ENCODE assay signal across 10 cellular contexts in the genomic region with DNA sequence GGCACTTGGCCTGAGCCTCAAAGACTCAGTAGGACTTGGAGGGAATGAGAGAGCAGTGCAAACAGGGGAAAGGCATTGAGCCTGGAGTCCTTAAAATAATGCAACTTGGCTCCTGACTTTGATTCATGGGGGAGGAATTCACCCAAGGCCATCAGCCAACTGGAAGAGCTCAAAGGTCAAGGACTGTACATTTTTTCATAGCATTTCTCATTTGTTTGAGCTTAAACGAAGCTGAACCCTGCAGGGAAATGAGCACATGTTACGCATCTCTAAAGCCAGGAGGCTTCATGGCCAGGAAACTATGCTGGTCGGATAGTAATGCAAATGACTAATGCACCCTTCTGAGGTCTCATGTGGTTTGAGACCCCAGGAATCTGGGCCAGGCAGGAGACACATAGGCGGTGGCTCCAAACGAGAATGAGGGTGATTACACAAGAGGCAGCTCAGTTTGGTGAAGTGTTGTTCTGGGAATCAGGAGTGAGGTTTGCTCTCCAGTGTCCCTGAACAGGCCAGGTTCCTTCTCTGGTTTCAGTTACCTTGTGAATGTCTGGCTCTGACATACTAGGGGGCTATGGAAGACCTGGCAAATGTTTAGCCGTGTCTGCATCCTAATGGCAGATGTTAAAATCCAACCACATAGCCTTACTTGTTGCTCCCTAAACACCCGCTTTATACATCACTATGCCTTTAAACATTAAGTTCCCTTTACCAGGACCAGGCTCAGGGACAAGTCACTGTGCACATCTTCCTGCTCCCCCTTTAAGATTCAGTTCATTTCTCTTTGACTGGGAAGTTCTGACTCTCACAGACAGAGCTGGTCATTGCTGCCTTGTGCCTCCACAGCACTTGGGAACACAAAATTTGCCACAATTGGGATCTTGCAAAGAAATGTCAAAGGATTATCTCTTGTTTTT.
DNase-seq lines count a peak whose midpoint lies in the region; ATAC-seq and TF ChIP-seq lines count a peak whose summit lies in the region.
"Had no signal": no experiment of that assay in that cellular context is flagged by ENCODE, and none has a peak within 500 bp of the region (broad histone marks: within the 10 kb centered on the region; RNA-seq: fewer than 3 reads in every experiment).

No MANE protein-coding gene starts in this region.

- H3K4me3 ChIP-seq in ACC112 (ENCODE audit: low read depth, low read length) (no peak overlapping the region), epithelial cell of proximal tubule (ENCODE audit: low read depth, low read length) (no peak overlapping the region), muscle layer of colon (ENCODE audit: low read depth in 1 of 2, low read length in 2 of 2) (no peak overlapping the region)
- H3K4me3 ChIP-seq: BLaER1 treated with 17β-estradiol and CSF1 and Interleukin-3, amounts not matched to agents 10 nM and 100 nM had no signal

- no peak overlapping the region for H2AFZ ChIP-seq in ACC112 (ENCODE audit: low read length, unreplicated experiment)

- DNase-seq in NCI-H2107 treated with DMSO at 0.1 percent for 48 hours (lab: John Stamatoyannopoulos, UW; ENCODE audit: unreplicated experiment) (peak; percentile 23), epithelial cell of proximal tubule (ENCODE audit: low read depth) (peak; percentile 67), HUDEP-2 (lab: John Stamatoyannopoulos, UW; ENCODE audit: unreplicated experiment in 76 of 76) (no peak), midbrain (lab: John Stamatoyannopoulos, UW) (no peak)
- DNase-seq: SHP77 had no signal

- H3K4me1 ChIP-seq in ACC112 (ENCODE audit: control insufficient read depth, insufficient read depth, low read length, unreplicated experiment) = peaks cover 79% of the 10 kb centered on the region
- peaks cover 32% of the 10 kb centered on the region for H3K4me1 ChIP-seq in muscle layer of colon (ENCODE audit: insufficient read depth, low read length)

- no peak for TF ChIP-seq CTCF in epithelial cell of proximal tubule (conservative IDR thresholded peaks at IDR 0.05; ENCODE audit: low read depth, low read length)

- no peaks in the 10 kb centered on the region for H3K27me3 ChIP-seq in ACC112 (ENCODE audit: insufficient read depth, low read length)
- no peaks in the 10 kb centered on the region for H3K27me3 ChIP-seq in muscle layer of colon (ENCODE audit: control insufficient read depth in 1 of 2, insufficient read depth in 2 of 2, low read length in 2 of 2)
- H3K27me3 ChIP-seq: BLaER1 treated with 17β-estradiol and CSF1 and Interleukin-3, amounts not matched to agents 10 nM and 100 nM had no signal

- no peaks in the 10 kb centered on the region for H3K79me2 ChIP-seq in ACC112 (ENCODE audit: control insufficient read depth, insufficient read depth, low read length, unreplicated experiment)

- H3K9ac ChIP-seq in muscle layer of colon (ENCODE audit: low read length) = no peak overlapping the region
- H3K9ac ChIP-seq: BLaER1 treated with 17β-estradiol and CSF1 and Interleukin-3, amounts not matched to agents 10 nM and 100 nM had no signal

- ATAC-seq in GM19452 (IDR thresholded peaks at IDR 0.05; ENCODE audit: unreplicated experiment) (no peak), HG02852 (IDR thresholded peaks at IDR 0.05; ENCODE audit: unreplicated experiment) (no peak)

- H3K27ac ChIP-seq in ACC112 (ENCODE audit: low read depth, low read length) (peak overlapping the region; percentile 100), muscle layer of colon (ENCODE audit: low read depth, low read length) (peak overlapping the region; percentile 4)
- H3K27ac ChIP-seq: BLaER1 treated with 17β-estradiol and CSF1 and Interleukin-3, amounts not matched to agents 10 nM and 100 nM had no signal

- no peaks in the 10 kb centered on the region for H3K9me3 ChIP-seq in muscle layer of colon (ENCODE audit: low read length)
- H3K9me3 ChIP-seq: BLaER1 treated with 17β-estradiol and CSF1 and Interleukin-3, amounts not matched to agents 10 nM and 100 nM had no signal

- H3K36me3 ChIP-seq in ACC112 (ENCODE audit: insufficient read depth, low read length) (no peaks in the 10 kb centered on the region), muscle layer of colon (ENCODE audit: insufficient read depth, low read length) (no peaks in the 10 kb centered on the region)
- H3K36me3 ChIP-seq: BLaER1 treated with 17β-estradiol and CSF1 and Interleukin-3, amounts not matched to agents 10 nM and 100 nM had no signal

Comparison
In these comparisons a context has a peak if more than half of its experiments do, and no peak if none do; other contexts are left out.
1. DNase-seq: peak in NCI-H2107 treated with DMSO at 0.1 percent for 48 hours (single experiment) and epithelial cell of proximal tubule (single experiment); none in HUDEP-2 (0 of 76) and midbrain (single experiment).